7 cellular contexts compared by ENCODE assay signal in the genomic region with DNA sequence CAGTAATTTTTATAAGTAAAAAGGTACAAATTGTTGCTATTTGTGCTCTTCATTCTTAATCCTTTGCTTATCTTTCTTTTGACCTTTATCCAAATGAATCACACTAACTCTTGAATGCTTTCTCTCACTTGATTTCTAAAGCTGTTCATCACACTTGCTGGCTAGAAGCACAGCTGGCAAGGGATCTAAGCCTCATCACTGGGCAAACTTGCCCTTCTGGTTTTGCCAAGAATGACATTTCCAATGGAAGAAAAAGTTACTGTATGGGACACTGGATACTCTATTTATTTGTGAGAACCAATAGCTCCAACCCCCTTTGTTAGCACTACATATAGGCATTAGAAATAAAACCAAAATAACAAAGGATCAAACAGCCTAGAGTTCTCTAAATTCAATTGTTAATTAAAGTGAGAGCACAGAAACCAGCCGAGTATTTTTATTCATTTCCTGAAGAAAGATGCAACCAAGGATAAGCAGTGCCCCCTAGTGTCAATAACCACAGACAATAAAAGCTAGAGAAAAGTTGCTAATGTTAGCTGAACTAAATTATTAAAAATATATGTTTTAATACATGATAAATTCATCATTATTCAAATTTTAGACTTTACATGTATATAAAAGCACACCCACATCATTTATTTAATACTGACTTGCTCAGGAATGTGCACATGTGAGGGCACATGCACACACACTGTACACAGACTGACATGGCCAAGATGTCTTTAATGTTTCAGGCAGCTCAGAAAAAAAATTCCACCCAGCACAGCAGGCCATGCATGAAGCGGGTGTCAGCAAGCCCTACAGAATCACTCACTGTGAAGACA. TPM values are rescaled to one million over a fixed set of nuclear protein-coding genes. Genes with fewer than 3 reads are reported as not detected.
DNase-seq lines count a peak whose midpoint lies in the region; ATAC-seq and TF ChIP-seq lines count a peak whose summit lies in the region.

No MANE protein-coding gene starts in this region.

- H4K20me1 ChIP-seq in neural cell (ENCODE audit: insufficient read depth), result no peaks in the 10 kb centered on the region

- H3K27me3 ChIP-seq in Peyer's patch (no peaks in the 10 kb centered on the region), neural cell (ENCODE audit: insufficient read depth, low read depth, low read length) (peaks cover 6% of the 10 kb centered on the region)

- TF ChIP-seq CTCF in Peyer's patch (IDR thresholded peaks at IDR 0.05), result peak in 5 of 6 experiments; percentile 35 to 75 (median 71)
- TF ChIP-seq CTCF in epithelial cell of proximal tubule (conservative IDR thresholded peaks at IDR 0.05; ENCODE audit: low read depth, low read length), result peak; percentile 77
- peak; percentile 77 for TF ChIP-seq CTCF in neural cell (IDR thresholded peaks at IDR 0.05; ENCODE audit: poor library complexity, severe bottlenecking)

- no peak overlapping the region for H2AFZ ChIP-seq in neural cell (ENCODE audit: low read depth, low read length)

- no peak for TF ChIP-seq EP300 in Ishikawa (IDR thresholded peaks at IDR 0.05; ENCODE audit: borderline replicate concordance)
- TF ChIP-seq EP300 in neural cell (conservative IDR thresholded peaks at IDR 0.05; ENCODE audit: poor library complexity, severe bottlenecking), result no peak

- H3K9me3 ChIP-seq in Peyer's patch (no peaks in the 10 kb centered on the region), neural cell (ENCODE audit: low read length) (no peaks in the 10 kb centered on the region)

- no peak for TF ChIP-seq POLR2A in Peyer's patch (IDR thresholded peaks at IDR 0.05)

- H3K9ac ChIP-seq in neural cell (ENCODE audit: low read length), result no peak overlapping the region

- DNase-seq in DMS53 (lab: John Stamatoyannopoulos, UW) (peak; percentile 90), Peyer's patch (no peak), epithelial cell of proximal tubule (ENCODE audit: low read depth) (no peak)
- DNase-seq in activated effector memory CD4-positive, alpha-beta T cell treated with Interleukin-2 at 50 U/mL for 16 hours, result no peak

- no peaks in the 10 kb centered on the region for H3K9me2 ChIP-seq in neural cell (ENCODE audit: insufficient read depth, low read length)

- no peak overlapping the region for H3K4me2 ChIP-seq in neural cell (ENCODE audit: low read length)

- H3K4me1 ChIP-seq in Peyer's patch, result no peaks in the 10 kb centered on the region

- ATAC-seq in GM18873 (IDR thresholded peaks at IDR 0.05; ENCODE audit: low FRiP score, unreplicated experiment), result peak; percentile 59

- TF ChIP-seq RAD21 in Ishikawa (IDR thresholded peaks at IDR 0.05; ENCODE audit: low read depth), result peak; percentile 74
- peak; percentile 82 for TF ChIP-seq RAD21 in neural cell (conservative IDR thresholded peaks at IDR 0.05)

- no peak overlapping the region for H3K4me3 ChIP-seq in Peyer's patch
- no peak overlapping the region for H3K4me3 ChIP-seq in epithelial cell of proximal tubule (ENCODE audit: low read depth, low read length)
- H3K4me3 ChIP-seq in neural cell (ENCODE audit: low read length), result no peak overlapping the region

- H3K27ac ChIP-seq in Peyer's patch (no peak overlapping the region), neural cell (ENCODE audit: low read length) (no peak overlapping the region)

- no peaks in the 10 kb centered on the region for H3K79me2 ChIP-seq in neural cell (replicated peaks; ENCODE audit: insufficient read depth, low read length)

- no peaks in the 10 kb centered on the region for H3F3A ChIP-seq in neural cell (ENCODE audit: insufficient read depth, low read length, poor library complexity, severe bottlenecking)

- H3K36me3 ChIP-seq in Peyer's patch (no peaks in the 10 kb centered on the region), neural cell (ENCODE audit: insufficient read depth, low read length) (no peaks in the 10 kb centered on the region)

TF ChIP-seq in Ishikawa, 13 proteins besides CTCF, POLR2A, EP300 and RAD21:
- TF ChIP-seq CEBPB (IDR thresholded peaks at IDR 0.05), result no peak
- peak; percentile 28; the same call in 1 of the 2 replicates for TF ChIP-seq FOXM1 (IDR thresholded peaks at IDR 0.05; ENCODE audit: borderline replicate concordance, low read depth)
- 0 out of 2 replicates have a peak, but pooled peaks have one; percentile 22 for TF ChIP-seq TCF12 (IDR thresholded peaks at IDR 0.05; ENCODE audit: low read depth)
- no peak for TF ChIP-seq CREB1 (IDR thresholded peaks at IDR 0.05; ENCODE audit: low read depth)
- no peak for TF ChIP-seq TEAD4 (IDR thresholded peaks at IDR 0.05)
- TF ChIP-seq NFIC (IDR thresholded peaks at IDR 0.05), result peak; percentile 80
- TF ChIP-seq EGR1 (IDR thresholded peaks at IDR 0.05), result no peak

TF ChIP-seq in neural cell, 6 proteins besides CTCF, POLR2A, EP300 and RAD21:
- TF ChIP-seq SMC3 (conservative IDR thresholded peaks at IDR 0.05; ENCODE audit: poor library complexity), result peak; percentile 80
- no peak for TF ChIP-seq POLR2AphosphoS5 (IDR thresholded peaks at IDR 0.05)

RNA-seq across cellular contexts. Expression of a gene that starts 59.8 kb away (rescaled TPM):
- total RNA-seq in Peyer's patch (1 to 10 TPM; 3.5 to 8.3 (median 5.1) TPM), epithelial cell of proximal tubule (0.07 and 0.12 TPM in 2 replicates)
- 0.07 and 0.22 TPM in 2 replicates for polyA plus RNA-seq in neural cell
- polyA minus RNA-seq in neural cell, result 7.3 and 9.8 TPM in 2 replicates
